23 cellular contexts compared by ENCODE assay signal in the genomic region with DNA sequence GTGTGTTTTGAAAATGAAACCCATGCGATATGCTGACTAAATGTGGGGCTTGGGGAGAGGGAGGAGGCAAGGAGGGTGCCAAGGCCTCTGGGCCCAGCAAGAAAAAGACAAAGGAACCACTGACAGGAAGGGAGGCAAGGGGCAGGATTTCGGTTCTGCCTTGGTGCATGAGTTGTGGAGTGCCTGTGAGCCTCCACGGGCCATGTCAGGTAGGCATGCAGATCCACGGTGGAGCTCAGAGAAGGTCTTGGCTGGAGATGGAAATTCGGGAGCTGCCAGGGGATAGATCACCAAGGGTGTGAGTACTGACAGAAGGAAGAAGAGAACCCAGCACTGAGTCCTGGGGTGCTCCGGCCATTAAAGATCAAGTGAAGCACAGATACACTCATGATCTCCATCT. TPM values are rescaled to one million over a fixed set of nuclear protein-coding genes. Genes with fewer than 3 reads are reported as not detected.
"Had no signal": no experiment of that assay in that cellular context is flagged by ENCODE, and none has a peak within 500 bp of the region (broad histone marks: within the 10 kb centered on the region; RNA-seq: fewer than 3 reads in every experiment).

No MANE protein-coding gene starts in this region.

- H3K9me3 ChIP-seq: MG63, Peyer's patch, SJCRH30 had no signal

- H3K36me3 ChIP-seq: MG63, Peyer's patch had no signal

- H2AFZ ChIP-seq: PC-9 had no signal

- H3K27me3 ChIP-seq: MG63, Peyer's patch, SJCRH30 had no signal

- H3K4me2 ChIP-seq: PC-9 had no signal

- H3K27ac ChIP-seq: HL-60, PC-9, Peyer's patch, SJCRH30 had no signal

- DNase-seq: Karpas-422; KBM-7; MG63; NCI-H1092 treated with DMSO at 0.1 percent for 48 hours; NCI-H1436; NCI-H187; NCI-H2029; NCI-H2081 treated with DMSO at 0.1 percent for 48 hours; NCI-H2171 treated with DMSO at 0.1 percent for 48 hours; NCI-H524; NCI-H526 treated with DMSO at 0.1 percent for 48 hours; NCI-H748 treated with DMSO at 0.1 percent for 48 hours; NK-92 treated with Interleukin-12 subunit alpha and Interleukin-12 subunit beta, amount 100 ng/mL, for 24 hours; OCI-M1; PC-9; Peyer's patch; SHP77 treated with DMSO at 0.1 percent for 48 hours; SJCRH30 had no signal

- FAIRE-seq: HTR-8/SVneo had no signal

- ATAC-seq: Right ventricle myocardium inferior, SK-N-SH treated with all-trans-retinoic acid at 6 μM for 48 hours had no signal

- H3K4me3 ChIP-seq: MG63, PC-9, Peyer's patch, SJCRH30 had no signal

RNA-seq across cellular contexts. Expression of gene EVC2, which starts 4.1 kb away (rescaled TPM):
- total RNA-seq: NCI-H460 had no signal
